In genomic region chr7:64883113-64883905, GRCh38 we compare ENCODE assay signal across 10 cellular contexts. TPM values are rescaled to one million over a fixed set of nuclear protein-coding genes. Genes with fewer than 3 reads are reported as not detected.
DNase-seq lines count a peak whose midpoint lies in the region; ATAC-seq and TF ChIP-seq lines count a peak whose summit lies in the region.
"Had no signal": no experiment of that assay in that cellular context is flagged by ENCODE, and none has a peak within 500 bp of the region (broad histone marks: within the 10 kb centered on the region; RNA-seq: fewer than 3 reads in every experiment).

No MANE protein-coding gene starts in this region.

- H4K20me1 ChIP-seq in GM23248 (ENCODE audit: insufficient read depth), result no peaks in the 10 kb centered on the region

- H3K9me2 ChIP-seq in GM23248 (ENCODE audit: insufficient read depth), result no peaks in the 10 kb centered on the region

- no peaks in the 10 kb centered on the region for H3K4me1 ChIP-seq in GM23248 (ENCODE audit: insufficient read depth)

- H3K27ac Mint-ChIP-seq in osteocyte (ENCODE audit: unreplicated experiment), result no peak overlapping the region
- H3K27ac Mint-ChIP-seq: brain had no signal

- POLR2A ChIA-PET in GM10248 (lab: Yijun Ruan, JAX), result no interaction called here

- H3K4me3 Mint-ChIP-seq in osteocyte (ENCODE audit: unreplicated experiment), result no peak overlapping the region

- H3K9me3 ChIP-seq in GM23248 (ENCODE audit: low read depth), result no peaks in the 10 kb centered on the region

- peak overlapping the region; percentile 66 for H3K4me2 ChIP-seq in GM23248 (ENCODE audit: unreplicated experiment)

- CTCF ChIA-PET in GM10248 (lab: Yijun Ruan, JAX), result no interaction called here

- H3K4me3 ChIP-seq in GM23248 (peak overlapping the region; percentile 65), epithelial cell of esophagus (ENCODE audit: low read length) (peak overlapping the region; percentile 48)

- peaks cover 18% of the 10 kb centered on the region for H3K27me3 Mint-ChIP-seq in osteocyte (ENCODE audit: unreplicated experiment)

- no peak for ATAC-seq in HG02678 (IDR thresholded peaks at IDR 0.05; ENCODE audit: unreplicated experiment)
- no peak for ATAC-seq in HG03095 (IDR thresholded peaks at IDR 0.05; ENCODE audit: unreplicated experiment)

- peak overlapping the region; percentile 82 for H2AFZ ChIP-seq in GM23248

- no peaks in the 10 kb centered on the region for H3K79me2 ChIP-seq in GM23248 (ENCODE audit: insufficient read depth)

- peaks cover 4% of the 10 kb centered on the region for H3K4me1 Mint-ChIP-seq in osteocyte (ENCODE audit: unreplicated experiment)

- WGBS in GM23248 (ENCODE audit: low coverage in 1 of 2, low lambda C conversion rate in 2 of 2, missing lambda C conversion rate in 2 of 2), 2 experiments, result 20 to 26% methylated on average over 38 of the region's 38 CpGs

- no peaks in the 10 kb centered on the region for H3K36me3 ChIP-seq in GM23248 (ENCODE audit: low read depth)

- no peak overlapping the region for H3K27ac ChIP-seq in GM23248

- H3K36me3 Mint-ChIP-seq in osteocyte (ENCODE audit: unreplicated experiment), result no peaks in the 10 kb centered on the region

- peak overlapping the region; percentile 62 for H3K9ac ChIP-seq in GM23248

- H3K27me3 ChIP-seq in GM23248 (replicated peaks; ENCODE audit: insufficient read depth), result no peaks in the 10 kb centered on the region

- TF ChIP-seq CTCF in epithelial cell of esophagus (IDR thresholded peaks at IDR 0.05; ENCODE audit: insufficient read depth, low read depth, low read length, missing control alignments) (no peak), osteocyte (IDR thresholded peaks at IDR 0.05) (no peak), GM10248 (IDR thresholded peaks at IDR 0.05; ENCODE audit: control extremely low read depth, extremely low read depth, low read depth, missing control alignments) (no peak)

- in situ Hi-C loops in GM23248 (cut with MboI), result no loop called here

- DNase-seq in AG08396 (ENCODE audit: low spot score) (peak; percentile 5), GM23248 (peak; percentile 33), epithelial cell of esophagus (ENCODE audit: low read depth) (no peak), osteocyte (ENCODE audit: extremely low spot score, unreplicated experiment) (peak; percentile 80), NCI-H1436 treated with DMSO at 0.1 percent for 48 hours (lab: John Stamatoyannopoulos, UW) (no peak), GM10248 (ENCODE audit: extremely low spot score) (no peak)
- DNase-seq: DMS79 had no signal

- H3F3A ChIP-seq in GM23248 (ENCODE audit: insufficient read depth), result no peaks in the 10 kb centered on the region

- H3K9me3 Mint-ChIP-seq in osteocyte (ENCODE audit: unreplicated experiment), result peaks cover 12% of the 10 kb centered on the region

RNA-seq across cellular contexts. Expression of gene ZNF273, which starts 19.8 kb away (rescaled TPM):
- total RNA-seq in GM23248 (2014; rRNA removed; shearing (Covaris generic)), result 4.8 and 8.3 TPM in 2 replicates
- 2.1 and 4.1 TPM in 2 replicates for polyA plus RNA-seq in GM23248 (2016; fragmentation: Nextera tagmentation; extraction: Ambion mirVana)
- 1.8 and 2.8 TPM in 2 replicates for total RNA-seq in osteocyte

Comparison
In these comparisons a context has a peak if more than half of its experiments do, and no peak if none do; other contexts are left out.
1. DNase-seq: peak in AG08396 (single experiment), GM23248 (single experiment) and osteocyte (single experiment); none in epithelial cell of esophagus (single experiment), NCI-H1436 treated with DMSO at 0.1 percent for 48 hours (single experiment) and GM10248 (single experiment).